In the genomic region with DNA sequence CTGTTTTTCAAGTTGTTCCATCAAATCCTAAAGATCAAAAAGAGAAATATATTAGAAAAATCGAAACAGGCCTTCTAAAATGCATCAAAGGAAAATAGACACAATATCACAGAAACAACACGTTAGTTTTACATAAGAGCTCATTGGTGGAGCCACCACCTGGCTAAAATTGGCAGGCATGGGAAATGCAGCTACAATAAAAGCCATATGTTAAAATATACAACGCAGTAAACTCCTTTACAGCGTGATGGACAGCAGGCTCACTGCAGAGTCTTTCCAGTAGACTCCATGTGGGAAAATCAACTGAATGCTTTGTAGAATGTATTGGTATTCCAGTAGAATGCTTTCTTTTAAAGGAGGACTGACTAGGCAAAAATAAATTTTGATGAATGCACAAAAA, we compare ENCODE assay signal across 14 cellular contexts. TPM values are rescaled to one million over a fixed set of nuclear protein-coding genes. Genes with fewer than 3 reads are reported as not detected.
DNase-seq lines count a peak whose midpoint lies in the region; ATAC-seq and TF ChIP-seq lines count a peak whose summit lies in the region.
"Had no signal": no experiment of that assay in that cellular context is flagged by ENCODE, and none has a peak within 500 bp of the region (broad histone marks: within the 10 kb centered on the region; RNA-seq: fewer than 3 reads in every experiment).

No MANE protein-coding gene starts in this region.

- H3K79me2 ChIP-seq in OCI-LY3 (ENCODE audit: low read length): no peaks in the 10 kb centered on the region

- no peaks in the 10 kb centered on the region for H4K20me1 ChIP-seq in OCI-LY3 (ENCODE audit: insufficient read depth, low read length)

- H3K27ac Mint-ChIP-seq in activated naive CD4-positive, alpha-beta T cell treated with anti-CD3 and anti-CD28 coated beads for 36 hours: no peak overlapping the region
- H3K27ac Mint-ChIP-seq in endodermal cell (no peak overlapping the region), mesothelial cell of epicardium (no peak overlapping the region)
- peak overlapping the region; percentile 65 for H3K27ac Mint-ChIP-seq in stimulated activated naive B cell treated with anti-CD40 and anti-IgM and Interleukin-4, amounts not matched to agents 10 μg/mL and 1 μg/mL and 100 μg/mL, for 72 hours
- H3K27ac Mint-ChIP-seq: activated CD8-positive, alpha-beta T cell treated with anti-CD3 and anti-CD28 coated beads for 36 hours had no signal

- no peak overlapping the region for H3K4me3 ChIP-seq in OCI-LY3 (ENCODE audit: low read length)
- no peak overlapping the region for H3K4me3 ChIP-seq in endodermal cell (ENCODE audit: low read length)
- H3K4me3 ChIP-seq: upper lobe of right lung had no signal

- peaks cover 30% of the 10 kb centered on the region for H3K36me3 ChIP-seq in OCI-LY3 (replicated peaks; ENCODE audit: low read depth, low read length)
- no peaks in the 10 kb centered on the region for H3K36me3 ChIP-seq in endodermal cell (ENCODE audit: control insufficient read depth, insufficient read depth, low read length)

- peaks cover 7% of the 10 kb centered on the region for H3K4me1 Mint-ChIP-seq in activated naive CD4-positive, alpha-beta T cell treated with anti-CD3 and anti-CD28 coated beads for 36 hours (ENCODE audit: low read depth)
- H3K4me1 Mint-ChIP-seq in endodermal cell (peaks cover 17% of the 10 kb centered on the region), mesothelial cell of epicardium (peaks cover 15% of the 10 kb centered on the region)
- H3K4me1 Mint-ChIP-seq in stimulated activated naive B cell treated with anti-CD40 and anti-IgM and Interleukin-4, amounts not matched to agents 10 μg/mL and 1 μg/mL and 100 μg/mL, for 72 hours: peaks cover 6 to 8% of the 10 kb centered on the region in 2 donors

- CTCF ChIA-PET in activated naive CD4-positive, alpha-beta T cell treated with anti-CD3 and anti-CD28 coated beads for 36 hours (lab: Charles Lee): interaction anchor here (1.0 to 1.5 kb wide), 2 partner anchors 14 to 397 kb away, joined by 3 to 6 read pairs; no protein-coding TSS in a partner anchor

- H3K4me3 Mint-ChIP-seq in activated naive CD4-positive, alpha-beta T cell treated with anti-CD3 and anti-CD28 coated beads for 36 hours: no peak overlapping the region
- H3K4me3 Mint-ChIP-seq in endodermal cell (no peak overlapping the region), mesothelial cell of epicardium (no peak overlapping the region)
- no peak overlapping the region for H3K4me3 Mint-ChIP-seq in stimulated activated naive B cell treated with anti-CD40 and anti-IgM and Interleukin-4, amounts not matched to agents 10 μg/mL and 1 μg/mL and 100 μg/mL, for 72 hours
- H3K4me3 Mint-ChIP-seq: activated CD8-positive, alpha-beta T cell treated with anti-CD3 and anti-CD28 coated beads for 36 hours had no signal

- no peak for ATAC-seq in stimulated activated naive B cell treated with anti-CD40 and anti-IgM and Interleukin-4, amounts not matched to agents 10 μg/mL and 1 μg/mL and 100 μg/mL, for 72 hours (replicated peaks)
- ATAC-seq in HG03045 (IDR thresholded peaks at IDR 0.05; ENCODE audit: unreplicated experiment): no peak
- ATAC-seq: activated CD8-positive, alpha-beta T cell treated with anti-CD3 and anti-CD28 coated beads for 36 hours; upper lobe of right lung had no signal

- peak; percentile 50; the same call in 1 of the 2 replicates for TF ChIP-seq CTCF in OCI-LY3 (IDR thresholded peaks at IDR 0.05; ENCODE audit: low read depth, low read length)
- peak; percentile 37 for TF ChIP-seq CTCF in endodermal cell (conservative IDR thresholded peaks at IDR 0.05)
- no peak for TF ChIP-seq CTCF in mesothelial cell of epicardium (IDR thresholded peaks at IDR 0.05; ENCODE audit: unreplicated experiment)

- peak; percentile 30 for DNase-seq in activated naive CD4-positive, alpha-beta T cell treated with anti-CD3 and anti-CD28 coated beads for 36 hours
- no peak for DNase-seq in activated naive CD4-positive, alpha-beta T cell (lab: John Stamatoyannopoulos, UW)
- no peak for DNase-seq in endodermal cell
- DNase-seq in stimulated activated naive B cell treated with anti-CD40 and anti-IgM and Interleukin-4, amounts not matched to agents 10 μg/mL and 1 μg/mL and 100 μg/mL, for 72 hours: no peak
- DNase-seq in RPMI8226: no peak
- no peak for DNase-seq in mesothelial cell of epicardium (ENCODE audit: low spot score in 2 of 2, unreplicated experiment in 2 of 2)
- DNase-seq: activated CD8-positive, alpha-beta T cell treated with anti-CD3 and anti-CD28 coated beads for 36 hours; activated naive CD4-positive, alpha-beta T cell treated with anti-CD3 and anti-CD28 coated beads, Interleukin-2, amount 50 U/mL, for 16 hours; central memory CD4-positive, alpha-beta T cell; NCI-H1105; T-helper 2 cell; upper lobe of right lung had no signal

- H3K9me3 ChIP-seq in OCI-LY3 (ENCODE audit: insufficient read depth, low read length) (no peaks in the 10 kb centered on the region), endodermal cell (ENCODE audit: control insufficient read depth, low read length) (no peaks in the 10 kb centered on the region)
- H3K9me3 ChIP-seq: upper lobe of right lung had no signal

- H3K4me1 ChIP-seq in OCI-LY3 (ENCODE audit: low read length) (peaks cover 14% of the 10 kb centered on the region), endodermal cell (ENCODE audit: control insufficient read depth, insufficient read depth, low read length) (no peaks in the 10 kb centered on the region)
- H3K4me1 ChIP-seq: upper lobe of right lung had no signal

- H3K27me3 Mint-ChIP-seq in activated naive CD4-positive, alpha-beta T cell treated with anti-CD3 and anti-CD28 coated beads for 36 hours (ENCODE audit: low read depth): no peaks in the 10 kb centered on the region
- H3K27me3 Mint-ChIP-seq in endodermal cell (ENCODE audit: insufficient read depth) (no peaks in the 10 kb centered on the region), mesothelial cell of epicardium (ENCODE audit: low read depth) (no peaks in the 10 kb centered on the region)
- H3K27me3 Mint-ChIP-seq in stimulated activated naive B cell treated with anti-CD40 and anti-IgM and Interleukin-4, amounts not matched to agents 10 μg/mL and 1 μg/mL and 100 μg/mL, for 72 hours: no peaks in the 10 kb centered on the region
- H3K27me3 Mint-ChIP-seq: activated CD8-positive, alpha-beta T cell treated with anti-CD3 and anti-CD28 coated beads for 36 hours had no signal

- H3K9ac ChIP-seq in OCI-LY3 (ENCODE audit: low read length): no peak overlapping the region
- no peak overlapping the region for H3K9ac ChIP-seq in endodermal cell (ENCODE audit: extremely low read depth, low read length, poor library complexity, severe bottlenecking)

- H3K4me2 ChIP-seq in OCI-LY3 (ENCODE audit: low read length): no peak overlapping the region

- H3K27ac ChIP-seq in OCI-LY3 (ENCODE audit: low read length) (no peak overlapping the region), endodermal cell (ENCODE audit: low read depth, low read length) (no peak overlapping the region)
- H3K27ac ChIP-seq: upper lobe of right lung had no signal

- WGBS in endodermal cell (ENCODE audit: insufficient coverage in 1 of 2, insufficient read length in 1 of 2), 2 experiments: 87% methylated on average over 3 to 4 of the region's 4 CpGs

- intact Hi-C loops in activated naive CD4-positive, alpha-beta T cell treated with anti-CD3 and anti-CD28 coated beads for 36 hours (cut with micrococcal nuclease): loop anchor here (1.0 kb wide), 1 partner anchor 80 kb away; no protein-coding TSS in a partner anchor

- no peaks in the 10 kb centered on the region for H3K9me3 Mint-ChIP-seq in activated naive CD4-positive, alpha-beta T cell treated with anti-CD3 and anti-CD28 coated beads for 36 hours
- H3K9me3 Mint-ChIP-seq in endodermal cell (no peaks in the 10 kb centered on the region), mesothelial cell of epicardium (no peaks in the 10 kb centered on the region)
- H3K9me3 Mint-ChIP-seq in stimulated activated naive B cell treated with anti-CD40 and anti-IgM and Interleukin-4, amounts not matched to agents 10 μg/mL and 1 μg/mL and 100 μg/mL, for 72 hours: no peaks in the 10 kb centered on the region
- H3K9me3 Mint-ChIP-seq: activated CD8-positive, alpha-beta T cell treated with anti-CD3 and anti-CD28 coated beads for 36 hours had no signal

- H2AFZ ChIP-seq in OCI-LY3 (ENCODE audit: low read depth, low read length): no peak overlapping the region

- H3K36me3 Mint-ChIP-seq in activated naive CD4-positive, alpha-beta T cell treated with anti-CD3 and anti-CD28 coated beads for 36 hours (ENCODE audit: low read depth): peaks cover 1% of the 10 kb centered on the region
- H3K36me3 Mint-ChIP-seq in endodermal cell (ENCODE audit: low read depth) (no peaks in the 10 kb centered on the region), mesothelial cell of epicardium (peaks cover 5% of the 10 kb centered on the region)
- peaks cover 21% of the 10 kb centered on the region in 2 donors for H3K36me3 Mint-ChIP-seq in stimulated activated naive B cell treated with anti-CD40 and anti-IgM and Interleukin-4, amounts not matched to agents 10 μg/mL and 1 μg/mL and 100 μg/mL, for 72 hours

- H3K27me3 ChIP-seq in OCI-LY3 (ENCODE audit: low read depth, low read length) (no peaks in the 10 kb centered on the region), endodermal cell (ENCODE audit: control insufficient read depth, insufficient read depth, low read length, poor library complexity, severe bottlenecking) (no peaks in the 10 kb centered on the region)
- H3K27me3 ChIP-seq: upper lobe of right lung had no signal

RNA-seq across cellular contexts. Expression of a gene that starts 40.9 kb away (rescaled TPM):
- under 1 TPM; 0.19 to 0.25 TPM for total RNA-seq in activated naive CD4-positive, alpha-beta T cell treated with anti-CD3 and anti-CD28 coated beads for 36 hours
- 10 to 100 TPM; 19.1 to 26.7 TPM for total RNA-seq in endodermal cell
- polyA plus RNA-seq in endodermal cell (2013, experiment 1 of 2): 5.1 TPM
- polyA plus RNA-seq in endodermal cell (2013, experiment 2 of 2): 6.3 TPM
- total RNA-seq in mesothelial cell of epicardium: 19.9 to 23.1 TPM (median 23.0 TPM) in 3 replicates

Comparison
In these comparisons a context has a peak if more than half of its experiments do, and no peak if none do; other contexts are left out.
1. RNA of a gene that starts 40.9 kb away (total RNA-seq): 19.1 to 26.7 TPM in endodermal cell and 19.9 to 23.1 TPM in mesothelial cell of epicardium; 0.19 to 0.25 TPM in activated naive CD4-positive, alpha-beta T cell treated with anti-CD3 and anti-CD28 coated beads for 36 hours; every median in the first group is over 10 times any median in the second.